In genomic region chr19:34364830-34365462, GRCh38 we compare ENCODE assay signal across 8 cellular contexts. TPM values are rescaled to one million over a fixed set of nuclear protein-coding genes. Genes with fewer than 3 reads are reported as not detected.
DNase-seq lines count a peak whose midpoint lies in the region; ATAC-seq and TF ChIP-seq lines count a peak whose summit lies in the region.

Gene GPI (plus strand): TSS chr19:34365196. CDS start chr19:34365267, 71 bp downstream.

- DNase-seq in GOT3 (lab: John Stamatoyannopoulos, UW) (peak; percentile 7), MG63 (peak; percentile 76), glomerular visceral epithelial cell (ENCODE audit: extremely low spot score) (peak; percentile 70), omental fat pad (ENCODE audit: low spot score) (no peak), suprapubic skin (ENCODE audit: low spot score in 2 of 2) (no peak)

- TF ChIP-seq CTCF in DOHH2 (IDR thresholded peaks at IDR 0.05; ENCODE audit: low read depth, low read length, poor library complexity, severe bottlenecking) (no peak), omental fat pad (IDR thresholded peaks at IDR 0.05) (no peak), suprapubic skin (IDR thresholded peaks at IDR 0.05) (no peak)

- peak within 1 kb of the TSS; percentile 88 for H3K4me2 ChIP-seq in DOHH2 (ENCODE audit: low read length)

- H3K27ac ChIP-seq in DOHH2 (ENCODE audit: low read depth, low read length) (peak within 1 kb of the TSS; percentile 59), suprapubic skin (peak within 1 kb of the TSS; percentile 84)

- H3K4me1 Mint-ChIP-seq in activated naive CD4-positive, alpha-beta T cell treated with anti-CD3 and anti-CD28 coated beads, Interleukin-2, amount 50 U/mL, for 24 hours, result peaks cover 42% of the 10 kb centered on the region

- H3K27me3 ChIP-seq in DOHH2 (ENCODE audit: control insufficient read depth, low read length), result no peaks in the 10 kb centered on the region
- H3K27me3 ChIP-seq in MG63, result no peaks in the 10 kb centered on the region
- no peaks in the 10 kb centered on the region for H3K27me3 ChIP-seq in suprapubic skin

- peaks cover 15% of the 10 kb centered on the region for H3K36me3 Mint-ChIP-seq in activated naive CD4-positive, alpha-beta T cell treated with anti-CD3 and anti-CD28 coated beads, Interleukin-2, amount 50 U/mL, for 24 hours

- TF ChIP-seq EP300 in suprapubic skin (IDR thresholded peaks at IDR 0.05), result no peak

- ATAC-seq in SK-N-SH treated with all-trans-retinoic acid at 6 μM for 48 hours (peak; percentile 86), omental fat pad (ENCODE audit: low FRiP score) (peak; percentile 69)

- peak within 1 kb of the TSS; percentile 78 for H3K27ac Mint-ChIP-seq in activated naive CD4-positive, alpha-beta T cell treated with anti-CD3 and anti-CD28 coated beads, Interleukin-2, amount 50 U/mL, for 24 hours

- H3K9me3 Mint-ChIP-seq in activated naive CD4-positive, alpha-beta T cell treated with anti-CD3 and anti-CD28 coated beads, Interleukin-2, amount 50 U/mL, for 24 hours, result no peaks in the 10 kb centered on the region

- H3K9me2 ChIP-seq in DOHH2 (replicated peaks; ENCODE audit: control insufficient read depth, low read length), result no peaks in the 10 kb centered on the region

- no peaks in the 10 kb centered on the region for H3K9me3 ChIP-seq in DOHH2 (ENCODE audit: control insufficient read depth, insufficient read depth, low read length)
- H3K9me3 ChIP-seq in MG63, result no peaks in the 10 kb centered on the region
- no peaks in the 10 kb centered on the region for H3K9me3 ChIP-seq in suprapubic skin

- TF ChIP-seq POLR2A in suprapubic skin (IDR thresholded peaks at IDR 0.05), result no peak

- H3K36me3 ChIP-seq in DOHH2 (ENCODE audit: control insufficient read depth, low read length), result peaks cover 49% of the 10 kb centered on the region
- H3K36me3 ChIP-seq in MG63, result peaks cover 44% of the 10 kb centered on the region
- peaks cover 29% of the 10 kb centered on the region for H3K36me3 ChIP-seq in suprapubic skin

- peaks cover 54% of the 10 kb centered on the region for H3K79me2 ChIP-seq in DOHH2 (ENCODE audit: control insufficient read depth, low read length)

- peaks cover 16% of the 10 kb centered on the region; the same call in 1 of the 2 replicates for H4K20me1 ChIP-seq in DOHH2 (ENCODE audit: control insufficient read depth, insufficient read depth, low read depth, low read length)

- H3K4me1 ChIP-seq in DOHH2 (ENCODE audit: control insufficient read depth, low read length) (peaks cover 36% of the 10 kb centered on the region), suprapubic skin (peaks cover 30% of the 10 kb centered on the region)

- 0% methylated on average over 10 of the region's 67 CpGs for WGBS in suprapubic skin

- H3K27me3 Mint-ChIP-seq in activated naive CD4-positive, alpha-beta T cell treated with anti-CD3 and anti-CD28 coated beads, Interleukin-2, amount 50 U/mL, for 24 hours, result no peaks in the 10 kb centered on the region

- H3K4me3 ChIP-seq in DOHH2 (ENCODE audit: low read length) (peak within 1 kb of the TSS; percentile 96), MG63 (peak within 1 kb of the TSS; percentile 82), suprapubic skin (peak within 1 kb of the TSS; percentile 97)

- peaks cover 3% of the 10 kb centered on the region for H3F3A ChIP-seq in DOHH2 (ENCODE audit: control insufficient read depth, insufficient read depth)

- peak within 1 kb of the TSS; percentile 97 for H3K4me3 Mint-ChIP-seq in activated naive CD4-positive, alpha-beta T cell treated with anti-CD3 and anti-CD28 coated beads, Interleukin-2, amount 50 U/mL, for 24 hours

TF ChIP-seq in SK-N-SH treated with all-trans-retinoic acid at 6 μM for 48 hours, 23 proteins besides CTCF, POLR2A, EP300 and RAD21:
- TF ChIP-seq CSRNP3 (CRISPR knock-in tag; IDR thresholded peaks at IDR 0.05), result no peak
- no peak for TF ChIP-seq OSR1 (CRISPR knock-in tag; IDR thresholded peaks at IDR 0.05)
- no peak for TF ChIP-seq ZFP30 (CRISPR knock-in tag; IDR thresholded peaks at IDR 0.05)
- no peak for TF ChIP-seq ZC3H10 (CRISPR knock-in tag; IDR thresholded peaks at IDR 0.05)
TF ChIP-seq in SK-N-SH treated with all-trans-retinoic acid at 6 μM for 48 hours: peak in this region for 0.

RNA-seq across cellular contexts. Expression of gene GPI, which starts in this region (rescaled TPM):
- total RNA-seq in MG63 (2014; rRNA removed; shearing (Covaris generic); ENCODE audit: low replicate concordance), result 239 and 400 TPM in 2 replicates
- 100 to 1,000 TPM; 156 to 258 (median 211) TPM for total RNA-seq in omental fat pad
- 100 to 1,000 TPM in 3 of 4 donors, 10 to 100 TPM in 1; 75.8 to 219 (median 180) TPM for total RNA-seq in suprapubic skin

Comparison
In these comparisons a context has a peak if more than half of its experiments do, and no peak if none do; other contexts are left out.
1. DNase-seq: peak in GOT3 (single experiment), MG63 (single experiment) and glomerular visceral epithelial cell (single experiment); none in omental fat pad (single experiment) and suprapubic skin (0 of 2).
2. Peak in every context shown above with its lines, with median percentiles within 50 percentile points of each other: H3K4me3 ChIP-seq.